ENCODE assay signal across 8 cellular contexts in the genomic region with DNA sequence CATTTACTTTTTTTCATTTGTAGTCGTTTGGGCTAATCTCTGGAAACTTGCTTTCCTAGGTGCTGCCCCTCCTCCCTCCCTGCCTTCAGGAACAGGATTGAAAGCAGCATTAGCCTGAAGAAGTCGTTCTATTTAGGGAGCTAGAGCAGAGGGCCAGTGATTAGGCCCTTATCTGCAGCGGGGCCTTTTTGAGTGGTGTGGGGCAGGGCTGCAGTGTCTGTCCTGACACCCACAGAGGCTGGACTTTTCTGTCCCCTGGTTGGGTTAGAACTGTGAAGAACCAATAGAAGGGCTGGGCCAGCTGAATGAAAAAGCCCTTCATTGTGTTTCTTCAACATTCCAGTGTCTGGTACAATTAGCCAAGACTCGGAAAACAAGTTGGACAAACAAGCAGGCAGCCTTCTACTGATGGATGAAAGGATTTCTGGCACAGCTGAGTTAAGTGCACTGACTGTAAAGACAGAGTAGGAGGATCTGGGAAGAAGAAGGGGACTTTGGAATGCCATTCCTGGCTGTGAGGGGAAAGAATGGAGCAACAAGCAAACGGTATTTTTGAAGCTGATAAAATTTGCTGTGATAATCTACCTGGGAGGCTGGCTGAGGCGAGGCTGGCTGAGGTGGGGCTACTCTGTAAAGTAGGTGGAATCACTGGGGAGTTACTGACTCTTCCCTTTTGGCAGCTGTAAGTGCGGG. TPM values are rescaled to one million over a fixed set of nuclear protein-coding genes. Genes with fewer than 3 reads are reported as not detected.
DNase-seq lines count a peak whose midpoint lies in the region; ATAC-seq and TF ChIP-seq lines count a peak whose summit lies in the region.

No MANE protein-coding gene starts in this region.

- H3K27ac Mint-ChIP-seq in GM23338: peak overlapping the region; percentile 63
- H3K27ac Mint-ChIP-seq in activated CD8-positive, alpha-beta T cell treated with anti-CD3 and anti-CD28 coated beads, Interleukin-2, amount 10 ng/mL, durations not matched to agents 7 days and 5 days: peak overlapping the region; percentile 90

- peak overlapping the region; percentile 67 for H3K27ac ChIP-seq in GM23338 (ENCODE audit: low read depth)

- peak; percentile 57 for ATAC-seq in GM23338
- no peak for ATAC-seq in activated CD8-positive, alpha-beta T cell treated with anti-CD3 and anti-CD28 coated beads, Interleukin-2, amount 10 ng/mL, durations not matched to agents 7 days and 5 days
- ATAC-seq in left cardiac atrium: peak; percentile 89 to 95
- no peak for ATAC-seq in GM19023 (IDR thresholded peaks at IDR 0.05; ENCODE audit: unreplicated experiment)
- ATAC-seq in GM21619 (IDR thresholded peaks at IDR 0.05; ENCODE audit: unreplicated experiment): no peak

- peaks cover 99% of the 10 kb centered on the region for H3K79me2 ChIP-seq in GM23338 (replicated peaks; ENCODE audit: insufficient read depth)

- no peaks in the 10 kb centered on the region for H3K9me2 ChIP-seq in GM23338 (ENCODE audit: insufficient read depth)

- CTCF ChIA-PET in activated CD8-positive, alpha-beta T cell treated with anti-CD3 and anti-CD28 coated beads, Interleukin-2, amount 10 ng/mL, durations not matched to agents 7 days and 5 days (lab: Charles Lee): interaction anchor here (0.9 to 22.8 kb wide), 10 partner anchors 9 to 197 kb away, joined by 3 to 540 read pairs (median 7); a partner anchor contains a TSS

- H4K20me1 ChIP-seq in GM23338 (replicated peaks; ENCODE audit: insufficient read depth): peaks cover 10% of the 10 kb centered on the region

- intact Hi-C loops in left cardiac atrium (cut with DNase I): no loop called here

- DNase-seq in GM23338 (ENCODE audit: low spot score) (peak; percentile 38), left cardiac atrium (no peak), retina (peak; percentile 71), hepatic stellate cell (ENCODE audit: low spot score) (no peak)
- no peak for DNase-seq in activated CD8-positive, alpha-beta T cell treated with anti-CD3 and anti-CD28 coated beads, Interleukin-2, amount 10 ng/mL, durations not matched to agents 7 days and 5 days
- DNase-seq in effector CD8-positive, alpha-beta T cell (lab: John Stamatoyannopoulos, UW): no peak

- TF ChIP-seq CTCF in GM23338 (conservative IDR thresholded peaks at IDR 0.05; ENCODE audit: low read depth in 2 of 2): no peak

- H3K4me1 Mint-ChIP-seq in GM23338: peaks cover 38% of the 10 kb centered on the region
- H3K4me1 Mint-ChIP-seq in activated CD8-positive, alpha-beta T cell treated with anti-CD3 and anti-CD28 coated beads, Interleukin-2, amount 10 ng/mL, durations not matched to agents 7 days and 5 days (ENCODE audit: low read depth): peaks cover 51% of the 10 kb centered on the region

- no peak overlapping the region for H3K4me3 Mint-ChIP-seq in GM23338
- H3K4me3 Mint-ChIP-seq in activated CD8-positive, alpha-beta T cell treated with anti-CD3 and anti-CD28 coated beads, Interleukin-2, amount 10 ng/mL, durations not matched to agents 7 days and 5 days: no peak overlapping the region

- peaks cover 28% of the 10 kb centered on the region for H3K4me1 ChIP-seq in GM23338 (ENCODE audit: insufficient read depth)

- peak overlapping the region; percentile 38 for H3K4me2 ChIP-seq in GM23338

- H3K36me3 Mint-ChIP-seq in GM23338 (ENCODE audit: low read depth): no peaks in the 10 kb centered on the region
- peaks cover 41% of the 10 kb centered on the region for H3K36me3 Mint-ChIP-seq in activated CD8-positive, alpha-beta T cell treated with anti-CD3 and anti-CD28 coated beads, Interleukin-2, amount 10 ng/mL, durations not matched to agents 7 days and 5 days (ENCODE audit: low read depth)

- no peak overlapping the region for H3K4me3 ChIP-seq in GM23338

- no peak overlapping the region for H2AFZ ChIP-seq in GM23338

- no peaks in the 10 kb centered on the region for H3K9me3 Mint-ChIP-seq in GM23338
- H3K9me3 Mint-ChIP-seq in activated CD8-positive, alpha-beta T cell treated with anti-CD3 and anti-CD28 coated beads, Interleukin-2, amount 10 ng/mL, durations not matched to agents 7 days and 5 days (ENCODE audit: insufficient read depth): peaks cover 3% of the 10 kb centered on the region

- POLR2A ChIA-PET in activated CD8-positive, alpha-beta T cell treated with anti-CD3 and anti-CD28 coated beads, Interleukin-2, amount 10 ng/mL, durations not matched to agents 7 days and 5 days (lab: Charles Lee): interaction anchor here (0.6 to 6.6 kb wide), 6 partner anchors 9 to 108 kb away, joined by 3 to 117 read pairs (median 6); a partner anchor contains a TSS

- H3K27me3 Mint-ChIP-seq in GM23338 (ENCODE audit: insufficient read depth, low read depth, poor library complexity): peaks cover 7% of the 10 kb centered on the region
- no peaks in the 10 kb centered on the region for H3K27me3 Mint-ChIP-seq in activated CD8-positive, alpha-beta T cell treated with anti-CD3 and anti-CD28 coated beads, Interleukin-2, amount 10 ng/mL, durations not matched to agents 7 days and 5 days (ENCODE audit: low read depth)

- no peaks in the 10 kb centered on the region for H3K36me3 ChIP-seq in GM23338 (ENCODE audit: insufficient read depth)

- no peaks in the 10 kb centered on the region for H3F3A ChIP-seq in GM23338 (replicated peaks; ENCODE audit: low read depth)

- no peaks in the 10 kb centered on the region for H3K27me3 ChIP-seq in GM23338 (ENCODE audit: insufficient read depth)

TF ChIP-seq in GM23338, 12 proteins besides CTCF, POLR2A, EP300 and RAD21 (continues in another document):
- no peak for TF ChIP-seq EZH2 (IDR thresholded peaks at IDR 0.05; ENCODE audit: low read depth, unreplicated experiment)
- TF ChIP-seq ZNF114 (CRISPR knock-in tag; IDR thresholded peaks at IDR 0.05): no peak
- no peak for TF ChIP-seq POLR2AphosphoS5 (IDR thresholded peaks at IDR 0.05; ENCODE audit: low read depth)
- no peak for TF ChIP-seq EZH2phosphoT487 (IDR thresholded peaks at IDR 0.05; ENCODE audit: unreplicated experiment)
- TF ChIP-seq ZNF331 (CRISPR knock-in tag; IDR thresholded peaks at IDR 0.05; ENCODE audit: low read depth): no peak
- TF ChIP-seq, protein P1, sequence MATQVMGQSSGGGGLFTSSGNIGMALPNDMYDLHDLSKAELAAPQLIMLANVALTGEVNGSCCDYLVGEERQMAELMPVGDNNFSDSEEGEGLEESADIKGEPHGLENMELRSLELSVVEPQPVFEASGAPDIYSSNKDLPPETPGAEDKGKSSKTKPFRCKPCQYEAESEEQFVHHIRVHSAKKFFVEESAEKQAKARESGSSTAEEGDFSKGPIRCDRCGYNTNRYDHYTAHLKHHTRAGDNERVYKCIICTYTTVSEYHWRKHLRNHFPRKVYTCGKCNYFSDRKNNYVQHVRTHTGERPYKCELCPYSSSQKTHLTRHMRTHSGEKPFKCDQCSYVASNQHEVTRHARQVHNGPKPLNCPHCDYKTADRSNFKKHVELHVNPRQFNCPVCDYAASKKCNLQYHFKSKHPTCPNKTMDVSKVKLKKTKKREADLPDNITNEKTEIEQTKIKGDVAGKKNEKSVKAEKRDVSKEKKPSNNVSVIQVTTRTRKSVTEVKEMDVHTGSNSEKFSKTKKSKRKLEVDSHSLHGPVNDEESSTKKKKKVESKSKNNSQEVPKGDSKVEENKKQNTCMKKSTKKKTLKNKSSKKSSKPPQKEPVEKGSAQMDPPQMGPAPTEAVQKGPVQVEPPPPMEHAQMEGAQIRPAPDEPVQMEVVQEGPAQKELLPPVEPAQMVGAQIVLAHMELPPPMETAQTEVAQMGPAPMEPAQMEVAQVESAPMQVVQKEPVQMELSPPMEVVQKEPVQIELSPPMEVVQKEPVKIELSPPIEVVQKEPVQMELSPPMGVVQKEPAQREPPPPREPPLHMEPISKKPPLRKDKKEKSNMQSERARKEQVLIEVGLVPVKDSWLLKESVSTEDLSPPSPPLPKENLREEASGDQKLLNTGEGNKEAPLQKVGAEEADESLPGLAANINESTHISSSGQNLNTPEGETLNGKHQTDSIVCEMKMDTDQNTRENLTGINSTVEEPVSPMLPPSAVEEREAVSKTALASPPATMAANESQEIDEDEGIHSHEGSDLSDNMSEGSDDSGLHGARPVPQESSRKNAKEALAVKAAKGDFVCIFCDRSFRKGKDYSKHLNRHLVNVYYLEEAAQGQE (IDR thresholded peaks at IDR 0.05; ENCODE audit: unreplicated experiment): no peak
- TF ChIP-seq CREB1 (CRISPR knock-in tag; IDR thresholded peaks at IDR 0.05; ENCODE audit: low read depth): no peak

RNA-seq across cellular contexts. Expression of a gene that starts 9.7 kb away (rescaled TPM):
- total RNA-seq in GM23338 (2014; rRNA removed; shearing (Covaris generic)): 317 and 399 TPM in 2 replicates
- 87.3 and 104 TPM in 2 replicates for polyA plus RNA-seq in GM23338 (2016; fragmentation: Nextera tagmentation; extraction: Ambion mirVana)
- 100 to 1,000 TPM; 353 to 366 TPM for total RNA-seq in activated CD8-positive, alpha-beta T cell treated with anti-CD3 and anti-CD28 coated beads, Interleukin-2, amount 10 ng/mL, durations not matched to agents 7 days and 5 days
- 100 to 1,000 TPM; 263 to 280 TPM for total RNA-seq in left cardiac atrium

Comparison
In these comparisons a context has a peak if more than half of its experiments do, and no peak if none do; other contexts are left out.
1. ATAC-seq: peak in GM23338 (single experiment) and left cardiac atrium (2 of 2); none in activated CD8-positive, alpha-beta T cell treated with anti-CD3 and anti-CD28 coated beads, Interleukin-2, amount 10 ng/mL, durations not matched to agents 7 days and 5 days (single experiment), GM19023 (single experiment) and GM21619 (single experiment).
2. DNase-seq: peak in GM23338 (single experiment) and retina (single experiment); none in activated CD8-positive, alpha-beta T cell treated with anti-CD3 and anti-CD28 coated beads, Interleukin-2, amount 10 ng/mL, durations not matched to agents 7 days and 5 days (single experiment), left cardiac atrium (single experiment), effector CD8-positive, alpha-beta T cell (single experiment) and hepatic stellate cell (single experiment).